In the genomic region with DNA sequence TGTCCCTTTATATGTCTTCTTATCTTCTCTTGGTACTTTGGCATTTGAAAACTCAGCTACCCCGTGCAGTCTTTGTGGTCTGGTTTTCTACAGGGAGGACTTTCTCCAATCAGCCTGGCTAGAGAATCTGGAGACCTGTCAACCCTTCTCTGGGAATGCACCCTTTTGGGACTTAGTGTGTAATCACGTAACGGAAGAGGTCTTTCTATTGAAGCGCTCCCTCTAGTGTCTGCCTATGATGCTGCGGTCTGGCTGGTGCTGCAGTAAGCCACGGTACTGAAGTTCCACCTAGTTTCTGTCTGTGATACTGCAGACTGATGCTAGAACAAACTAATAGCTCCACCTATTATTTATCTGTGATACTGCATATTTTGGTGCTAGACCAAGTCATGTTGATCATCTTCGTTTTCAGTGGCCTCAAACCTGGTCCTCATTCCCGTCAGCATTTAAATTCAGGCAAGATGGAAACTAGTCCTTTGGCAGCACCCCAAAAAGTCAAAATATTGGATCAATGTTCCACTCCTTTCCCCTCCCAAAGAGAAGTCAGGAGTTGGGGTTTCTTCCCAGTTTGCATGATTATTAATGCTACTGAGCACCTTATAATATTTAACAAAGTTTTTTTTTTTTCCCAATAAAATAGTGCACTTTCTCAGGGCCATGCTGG, we compare ENCODE assay signal across 8 cellular contexts. TPM values are rescaled to one million over a fixed set of nuclear protein-coding genes. Genes with fewer than 3 reads are reported as not detected.
DNase-seq lines count a peak whose midpoint lies in the region; ATAC-seq and TF ChIP-seq lines count a peak whose summit lies in the region.

No MANE protein-coding gene starts in this region.

- H3K4me3 Mint-ChIP-seq in CD14-positive monocyte = no peak overlapping the region

- H3K9me3 Mint-ChIP-seq in CD14-positive monocyte = peaks cover 0 to 2% (median 0%) of the 10 kb centered on the region in 7 donors

- peak overlapping the region in 5 of 7 donors; percentile 58 to 87 (median 70) for H3K27ac Mint-ChIP-seq in CD14-positive monocyte

- ATAC-seq in GM19372 (IDR thresholded peaks at IDR 0.05; ENCODE audit: low read depth, unreplicated experiment) = peak; percentile 94
- peak; percentile 85 for ATAC-seq in HG03439 (IDR thresholded peaks at IDR 0.05; ENCODE audit: unreplicated experiment)
- peak; percentile 100 for ATAC-seq in activated CD4-positive, CD25-positive, alpha-beta regulatory T cell treated with anti-CD3 and anti-CD28 coated beads, Interleukin-2, amount 50 U/mL, for 24 hours
- peak; percentile 99 for ATAC-seq in left colon

- intact Hi-C loops in CD14-positive monocyte (cut with micrococcal nuclease) (loop anchor here (2.0 to 10.0 kb wide), 5 partner anchors 31 to 271 kb away; a partner anchor contains a TSS), left colon (cut with DNase I, micrococcal nuclease) (no loop called here)

- H3K27me3 Mint-ChIP-seq in CD14-positive monocyte (ENCODE audit: low read depth in 3 of 3) = peaks cover 0 to 9% (median 1%) of the 10 kb centered on the region in 3 donors

- DNase-seq in CD14-positive monocyte (ENCODE audit: low spot score) = peak; percentile 82
- DNase-seq in NCI-H446 treated with DMSO at 0.1 percent for 48 hours (lab: John Stamatoyannopoulos, UW) = peak; percentile 70
- DNase-seq in cerebellar cortex (ENCODE audit: low spot score) = peak; percentile 62
- peak; percentile 66 to 77 for DNase-seq in left colon
- DNase-seq in stimulated activated CD4-positive, alpha-beta T cell treated with anti-CD3 and anti-CD28 coated beads, TNF-alpha, amount 100 ng/mL, for 1 hour (ENCODE audit: low read depth in 3 of 3, low spot score in 1 of 3) = peak; percentile 45 to 54 (median 47)

- H3K4me1 Mint-ChIP-seq in CD14-positive monocyte = peaks cover 20% of the 10 kb centered on the region

- H3K36me3 Mint-ChIP-seq in CD14-positive monocyte = peaks cover 0 to 9% of the 10 kb centered on the region in 2 donors

- peak; percentile 99 for TF ChIP-seq CTCF in CD14-positive monocyte (IDR thresholded peaks at IDR 0.05)

RNA-seq across cellular contexts. Expression of a gene that starts 12.5 kb away (rescaled TPM):
- 10 to 100 TPM; 81.5 to 92.8 TPM for polyA plus RNA-seq in CD14-positive monocyte
- total RNA-seq in left colon = 1 to 10 TPM; 1.1 to 2.4 TPM

RNA-seq across cellular contexts. Expression of a gene that starts 37.0 kb away (rescaled TPM):
- 10 to 100 TPM; 52.8 to 56.8 TPM for polyA plus RNA-seq in CD14-positive monocyte
- 10 to 100 TPM; 61.6 to 81.5 TPM for total RNA-seq in left colon

RNA-seq across cellular contexts. Expression of a gene that starts 53.8 kb away (rescaled TPM):
- polyA plus RNA-seq in CD14-positive monocyte = 10 to 100 TPM; 12.0 to 13.0 TPM
- total RNA-seq in left colon = not detected

Comparison
In these comparisons a context has a peak if more than half of its experiments do, and no peak if none do; other contexts are left out.
1. Peak in every context shown above with its lines: DNase-seq and ATAC-seq.
2. intact Hi-C loops: an anchor here in CD14-positive monocyte (2.0 to 10.0 kb wide); none called in left colon.